In the genomic region with DNA sequence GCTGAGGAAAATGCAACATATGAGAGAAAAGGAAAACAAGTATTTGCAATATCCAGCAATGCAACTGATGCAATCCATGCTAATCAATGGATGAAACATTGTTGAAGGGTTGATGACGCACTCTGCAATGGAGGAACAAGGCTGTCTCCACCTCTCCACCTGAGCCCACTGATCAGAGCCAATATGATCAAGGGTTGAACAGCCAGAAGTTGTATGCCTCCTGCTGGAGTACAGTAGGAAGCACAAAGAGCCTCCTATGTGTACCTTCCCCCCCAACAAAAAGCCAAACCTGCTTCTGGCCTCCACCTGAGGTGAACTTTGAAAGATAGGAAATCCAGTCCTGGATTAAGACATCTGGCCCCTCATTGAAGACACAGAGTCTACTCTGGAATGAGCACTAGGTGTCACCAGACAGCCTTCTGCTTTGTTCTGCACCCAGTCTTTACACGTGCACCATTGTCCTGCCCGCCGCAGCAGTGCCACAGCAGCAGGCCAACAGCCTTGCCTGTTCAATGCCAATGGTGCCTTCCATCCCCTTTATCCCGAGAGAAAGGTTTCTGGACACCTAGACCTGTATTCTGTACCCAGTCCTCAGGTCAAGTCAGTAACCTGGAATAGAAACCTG, we compare ENCODE assay signal across 10 cellular contexts. TPM values are rescaled to one million over a fixed set of nuclear protein-coding genes. Genes with fewer than 3 reads are reported as not detected.
DNase-seq lines count a peak whose midpoint lies in the region; ATAC-seq and TF ChIP-seq lines count a peak whose summit lies in the region.
"Not testable (repeated sequence)": the region's sequence is repeated elsewhere in the genome, so short reads cannot be mapped to it uniquely, and the experiment has no call there.
"Had no signal": no experiment of that assay in that cellular context is flagged by ENCODE, and none has a peak within 500 bp of the region (broad histone marks: within the 10 kb centered on the region; RNA-seq: fewer than 3 reads in every experiment).

No MANE protein-coding gene starts in this region.

- not testable (repeated sequence) for H3F3A ChIP-seq in GM23338 (replicated peaks; ENCODE audit: low read depth); PC-3 (ENCODE audit: low read length, unreplicated experiment)

- not testable (repeated sequence) for H3K9me3 Mint-ChIP-seq in GM23338; activated T-helper 17 cell treated with anti-CD3 and anti-CD28 coated beads, Interleukin-2, amount 50 U/mL, for 72 hours; stimulated activated effector memory CD8-positive, alpha-beta T cell treated with anti-CD3 and anti-CD28 coated beads, Interleukin-12 subunit alpha, Interleukin-12 subunit beta, amount 100 ng/mL, for 72 hours

- ATAC-seq in GM18502 (IDR thresholded peaks at IDR 0.05; ENCODE audit: poor library complexity, unreplicated experiment) (peak; percentile 74), GM23338 (peak; percentile 73), PC-3 (peak; percentile 74), esophagus mucosa (peak; percentile 45), left lobe of liver (peak; percentile 37)
- ATAC-seq in activated T-helper 17 cell treated with anti-CD3 and anti-CD28 coated beads, Interleukin-2, amount 50 U/mL, for 72 hours (replicated peaks), result peak; percentile 14
- peak; percentile 47 for ATAC-seq in stimulated activated effector memory CD8-positive, alpha-beta T cell treated with anti-CD3 and anti-CD28 coated beads, Interleukin-12 subunit alpha, Interleukin-12 subunit beta, amount 100 ng/mL, for 72 hours

- not testable (repeated sequence) for H3K9me2 ChIP-seq in GM23338 (ENCODE audit: insufficient read depth); PC-3 (replicated peaks; ENCODE audit: low read length)

- TF ChIP-seq CTCF in GM23338 (conservative IDR thresholded peaks at IDR 0.05; ENCODE audit: low read depth in 2 of 2); PC-3 (conservative IDR thresholded peaks at IDR 0.05; ENCODE audit: low read depth, low read length): not testable (repeated sequence)

- H3K4me1 ChIP-seq in GM23338 (ENCODE audit: insufficient read depth); PC-3 (ENCODE audit: insufficient read depth, low read length): not testable (repeated sequence)

- not testable (repeated sequence) for H3K9me3 ChIP-seq in PC-3 (ENCODE audit: low read length)

- DNase-seq in GM23338 (ENCODE audit: low spot score); PC-3; left lobe of liver (ENCODE audit: low spot score); stimulated activated effector memory CD8-positive, alpha-beta T cell treated with anti-CD3 and anti-CD28 coated beads, Interleukin-12 subunit alpha, Interleukin-12 subunit beta, amount 100 ng/mL, for 72 hours (ENCODE audit: low spot score in 2 of 2): not testable (repeated sequence)

- not testable (repeated sequence) for H3K9ac ChIP-seq in PC-3 (ENCODE audit: low read length)

- not testable (repeated sequence) for H3K79me2 ChIP-seq in GM23338 (replicated peaks; ENCODE audit: insufficient read depth); PC-3 (ENCODE audit: low read length)

- POLR2A ChIA-PET in PC-3 (lab: Charles Lee; ENCODE audit: unreplicated experiment), result not testable (repeated sequence)

- not testable (repeated sequence) for H3K27me3 ChIP-seq in GM23338 (ENCODE audit: insufficient read depth); PC-3 (ENCODE audit: low read length)

- not testable (repeated sequence) for H3K4me2 ChIP-seq in GM23338; PC-3 (ENCODE audit: low read length)

- H3K4me3 ChIP-seq in GM23338; PC-3 (ENCODE audit: low read length): not testable (repeated sequence)

- intact Hi-C loops in PC-3 (cut with micrococcal nuclease), result not testable (repeated sequence)

- not testable (repeated sequence) for H3K36me3 Mint-ChIP-seq in GM23338 (ENCODE audit: low read depth); activated T-helper 17 cell treated with anti-CD3 and anti-CD28 coated beads, Interleukin-2, amount 50 U/mL, for 72 hours (ENCODE audit: low read depth); stimulated activated effector memory CD8-positive, alpha-beta T cell treated with anti-CD3 and anti-CD28 coated beads, Interleukin-12 subunit alpha, Interleukin-12 subunit beta, amount 100 ng/mL, for 72 hours

- not testable (repeated sequence) for H3K27ac ChIP-seq in GM23338 (ENCODE audit: low read depth); PC-3 (ENCODE audit: low read length)

- not testable (repeated sequence) for H3K4me1 Mint-ChIP-seq in GM23338; activated T-helper 17 cell treated with anti-CD3 and anti-CD28 coated beads, Interleukin-2, amount 50 U/mL, for 72 hours; stimulated activated effector memory CD8-positive, alpha-beta T cell treated with anti-CD3 and anti-CD28 coated beads, Interleukin-12 subunit alpha, Interleukin-12 subunit beta, amount 100 ng/mL, for 72 hours

- not testable (repeated sequence) for H3K27ac Mint-ChIP-seq in GM23338; activated T-helper 17 cell treated with anti-CD3 and anti-CD28 coated beads, Interleukin-2, amount 50 U/mL, for 72 hours; stimulated activated effector memory CD8-positive, alpha-beta T cell treated with anti-CD3 and anti-CD28 coated beads, Interleukin-12 subunit alpha, Interleukin-12 subunit beta, amount 100 ng/mL, for 72 hours

- CTCF ChIA-PET in PC-3 (lab: Charles Lee), result not testable (repeated sequence)

- not testable (repeated sequence) for H2AFZ ChIP-seq in GM23338; PC-3 (ENCODE audit: low read length)

- not testable (repeated sequence) for H4K20me1 ChIP-seq in GM23338 (replicated peaks; ENCODE audit: insufficient read depth); PC-3 (ENCODE audit: low read length)

- H3K36me3 ChIP-seq in GM23338 (ENCODE audit: insufficient read depth); PC-3 (ENCODE audit: low read depth, low read length): not testable (repeated sequence)

- H3K27me3 Mint-ChIP-seq in GM23338 (ENCODE audit: insufficient read depth, low read depth, poor library complexity); activated T-helper 17 cell treated with anti-CD3 and anti-CD28 coated beads, Interleukin-2, amount 50 U/mL, for 72 hours: not testable (repeated sequence)

- not testable (repeated sequence) for H3K4me3 Mint-ChIP-seq in GM23338; activated T-helper 17 cell treated with anti-CD3 and anti-CD28 coated beads, Interleukin-2, amount 50 U/mL, for 72 hours; stimulated activated effector memory CD8-positive, alpha-beta T cell treated with anti-CD3 and anti-CD28 coated beads, Interleukin-12 subunit alpha, Interleukin-12 subunit beta, amount 100 ng/mL, for 72 hours

- not testable (repeated sequence) for BruUV-seq in PC-3 (replicated peaks; lab: Mats Ljungman, UMichigan)

RNA-seq across cellular contexts. Expression of a gene that starts 24.8 kb away (rescaled TPM):
- total RNA-seq in GM23338 (2014; rRNA removed; shearing (Covaris generic)), result 16.7 and 18.1 TPM in 2 replicates
- polyA plus RNA-seq in GM23338 (2016; fragmentation: Nextera tagmentation; extraction: Ambion mirVana), result 9.3 and 14.1 TPM in 2 replicates
- total RNA-seq in PC-3 (2014; rRNA removed) (13.1 and 14.9 TPM in 2 replicates), esophagus mucosa (16.5 TPM), left lobe of liver (8.1 TPM)
- 10 to 100 TPM; 15.1 to 18.3 TPM for total RNA-seq in activated T-helper 17 cell treated with anti-CD3 and anti-CD28 coated beads, Interleukin-2, amount 50 U/mL, for 72 hours

RNA-seq across cellular contexts. Expression of a gene that starts 55.5 kb away (rescaled TPM):
- total RNA-seq in GM23338 (2014; rRNA removed; shearing (Covaris generic)), result not detected in 2 replicates
- polyA plus RNA-seq in GM23338 (2016; fragmentation: Nextera tagmentation; extraction: Ambion mirVana), result 0.12 TPM in 1 of 2 replicates, not detected in the other
- not detected in 2 replicates for total RNA-seq in PC-3 (2014; rRNA removed)
- total RNA-seq in activated T-helper 17 cell treated with anti-CD3 and anti-CD28 coated beads, Interleukin-2, amount 50 U/mL, for 72 hours, result not detected
- not detected for total RNA-seq in esophagus mucosa
- total RNA-seq in left lobe of liver, result not detected
- total RNA-seq: LHCN-M2, PC-9, SJCRH30 had no signal

Comparison
In these comparisons a context has a peak if more than half of its experiments do, and no peak if none do; other contexts are left out.
1. ATAC-seq: peak in every context shown above with its lines; median percentile 74 in GM18502; 74 in PC-3; 73 in GM23338; 47 in stimulated activated effector memory CD8-positive, alpha-beta T cell treated with anti-CD3 and anti-CD28 coated beads, Interleukin-12 subunit alpha, Interleukin-12 subunit beta, amount 100 ng/mL, for 72 hours; 45 in esophagus mucosa; 37 in left lobe of liver; 14 in activated T-helper 17 cell treated with anti-CD3 and anti-CD28 coated beads, Interleukin-2, amount 50 U/mL, for 72 hours.